1 cellular context compared by ENCODE assay signal in the genomic region with DNA sequence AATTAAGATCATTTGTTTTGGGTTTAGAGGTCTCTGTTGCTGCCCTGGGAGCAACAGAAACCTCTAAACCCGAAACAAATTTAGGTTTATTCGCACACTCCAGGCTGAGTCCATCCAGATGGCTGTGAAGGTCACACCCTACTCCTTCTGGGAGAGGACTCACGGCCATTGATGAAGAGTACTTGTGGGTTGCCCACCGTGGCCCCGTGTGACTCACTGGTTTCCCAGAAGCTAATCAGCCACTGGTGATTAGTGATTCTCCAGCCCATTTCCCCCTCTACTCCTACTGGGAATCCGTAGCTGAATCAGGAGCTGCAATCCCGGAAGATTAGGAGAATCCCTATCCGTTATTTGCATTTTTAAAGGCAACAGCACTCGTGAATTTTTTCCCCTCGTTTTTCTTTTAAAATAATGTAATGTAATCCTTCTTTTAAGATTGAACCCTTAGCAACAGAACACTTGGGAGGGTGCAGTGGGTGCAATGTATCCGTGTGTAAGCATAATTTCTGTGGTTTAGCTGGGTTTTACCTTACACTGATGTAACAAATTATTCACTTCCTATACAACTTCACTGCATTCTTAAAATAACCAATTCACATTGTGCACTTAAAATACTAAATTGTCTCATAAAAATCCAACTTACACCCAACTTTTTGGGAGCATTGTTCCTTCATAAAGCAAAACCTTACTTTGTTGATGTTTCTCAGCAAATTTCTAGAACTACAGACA.
TF ChIP-seq lines count a peak whose summit lies in the region.

No MANE protein-coding gene starts in this region.

TF ChIP-seq in GM12878, 131 proteins besides CTCF, POLR2A, EP300 and RAD21 (continued from another document):
- TF ChIP-seq TCF7 (IDR thresholded peaks at IDR 0.05; ENCODE audit: borderline replicate concordance) = no peak
- TF ChIP-seq YBX1 (IDR thresholded peaks at IDR 0.05) = no peak
- no peak for TF ChIP-seq FOS (IDR thresholded peaks at IDR 0.05; ENCODE audit: borderline replicate concordance, extremely low read depth, insufficient read length)
- TF ChIP-seq SIN3A (IDR thresholded peaks at IDR 0.05; ENCODE audit: low read depth, low read length) = no peak
- no peak for TF ChIP-seq HDGF (IDR thresholded peaks at IDR 0.05)
- TF ChIP-seq EED (IDR thresholded peaks at IDR 0.05; ENCODE audit: low read depth) = no peak
- TF ChIP-seq HDAC2 (IDR thresholded peaks at IDR 0.05) = no peak
- TF ChIP-seq YY1 (IDR thresholded peaks at IDR 0.05; ENCODE audit: low read depth, low read length) = no peak
- no peak for TF ChIP-seq PAX8 (IDR thresholded peaks at IDR 0.05)
- TF ChIP-seq HCFC1 (IDR thresholded peaks at IDR 0.05; ENCODE audit: low read length) = no peak
- no peak for TF ChIP-seq NRF1 (conservative IDR thresholded peaks at IDR 0.05; ENCODE audit: low read depth, low read length)
- TF ChIP-seq, protein P1, sequence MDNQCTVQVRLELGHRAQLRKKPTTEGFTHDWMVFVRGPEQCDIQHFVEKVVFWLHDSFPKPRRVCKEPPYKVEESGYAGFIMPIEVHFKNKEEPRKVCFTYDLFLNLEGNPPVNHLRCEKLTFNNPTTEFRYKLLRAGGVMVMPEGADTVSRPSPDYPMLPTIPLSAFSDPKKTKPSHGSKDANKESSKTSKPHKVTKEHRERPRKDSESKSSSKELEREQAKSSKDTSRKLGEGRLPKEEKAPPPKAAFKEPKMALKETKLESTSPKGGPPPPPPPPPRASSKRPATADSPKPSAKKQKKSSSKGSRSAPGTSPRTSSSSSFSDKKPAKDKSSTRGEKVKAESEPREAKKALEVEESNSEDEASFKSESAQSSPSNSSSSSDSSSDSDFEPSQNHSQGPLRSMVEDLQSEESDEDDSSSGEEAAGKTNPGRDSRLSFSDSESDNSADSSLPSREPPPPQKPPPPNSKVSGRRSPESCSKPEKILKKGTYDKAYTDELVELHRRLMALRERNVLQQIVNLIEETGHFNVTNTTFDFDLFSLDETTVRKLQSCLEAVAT (IDR thresholded peaks at IDR 0.05) = no peak
- 0 out of 2 replicates have a peak, but pooled peaks have one; percentile 18 for TF ChIP-seq FOXM1 (IDR thresholded peaks at IDR 0.05; ENCODE audit: low read depth, low read length)
- no peak for TF ChIP-seq ZNF384 (IDR thresholded peaks at IDR 0.05; ENCODE audit: borderline replicate concordance, low read depth, low read length)
- no peak for TF ChIP-seq RAD51 (IDR thresholded peaks at IDR 0.05)
- TF ChIP-seq, protein P2, sequence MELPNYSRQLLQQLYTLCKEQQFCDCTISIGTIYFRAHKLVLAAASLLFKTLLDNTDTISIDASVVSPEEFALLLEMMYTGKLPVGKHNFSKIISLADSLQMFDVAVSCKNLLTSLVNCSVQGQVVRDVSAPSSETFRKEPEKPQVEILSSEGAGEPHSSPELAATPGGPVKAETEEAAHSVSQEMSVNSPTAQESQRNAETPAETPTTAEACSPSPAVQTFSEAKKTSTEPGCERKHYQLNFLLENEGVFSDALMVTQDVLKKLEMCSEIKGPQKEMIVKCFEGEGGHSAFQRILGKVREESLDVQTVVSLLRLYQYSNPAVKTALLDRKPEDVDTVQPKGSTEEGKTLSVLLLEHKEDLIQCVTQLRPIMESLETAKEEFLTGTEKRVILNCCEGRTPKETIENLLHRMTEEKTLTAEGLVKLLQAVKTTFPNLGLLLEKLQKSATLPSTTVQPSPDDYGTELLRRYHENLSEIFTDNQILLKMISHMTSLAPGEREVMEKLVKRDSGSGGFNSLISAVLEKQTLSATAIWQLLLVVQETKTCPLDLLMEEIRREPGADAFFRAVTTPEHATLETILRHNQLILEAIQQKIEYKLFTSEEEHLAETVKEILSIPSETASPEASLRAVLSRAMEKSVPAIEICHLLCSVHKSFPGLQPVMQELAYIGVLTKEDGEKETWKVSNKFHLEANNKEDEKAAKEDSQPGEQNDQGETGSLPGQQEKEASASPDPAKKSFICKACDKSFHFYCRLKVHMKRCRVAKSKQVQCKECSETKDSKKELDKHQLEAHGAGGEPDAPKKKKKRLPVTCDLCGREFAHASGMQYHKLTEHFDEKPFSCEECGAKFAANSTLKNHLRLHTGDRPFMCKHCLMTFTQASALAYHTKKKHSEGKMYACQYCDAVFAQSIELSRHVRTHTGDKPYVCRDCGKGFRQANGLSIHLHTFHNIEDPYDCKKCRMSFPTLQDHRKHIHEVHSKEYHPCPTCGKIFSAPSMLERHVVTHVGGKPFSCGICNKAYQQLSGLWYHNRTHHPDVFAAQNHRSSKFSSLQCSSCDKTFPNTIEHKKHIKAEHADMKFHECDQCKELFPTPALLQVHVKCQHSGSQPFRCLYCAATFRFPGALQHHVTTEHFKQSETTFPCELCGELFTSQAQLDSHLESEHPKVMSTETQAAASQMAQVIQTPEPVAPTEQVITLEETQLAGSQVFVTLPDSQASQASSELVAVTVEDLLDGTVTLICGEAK (IDR thresholded peaks at IDR 0.05; ENCODE audit: borderline replicate concordance) = no peak
- TF ChIP-seq, protein P3, sequence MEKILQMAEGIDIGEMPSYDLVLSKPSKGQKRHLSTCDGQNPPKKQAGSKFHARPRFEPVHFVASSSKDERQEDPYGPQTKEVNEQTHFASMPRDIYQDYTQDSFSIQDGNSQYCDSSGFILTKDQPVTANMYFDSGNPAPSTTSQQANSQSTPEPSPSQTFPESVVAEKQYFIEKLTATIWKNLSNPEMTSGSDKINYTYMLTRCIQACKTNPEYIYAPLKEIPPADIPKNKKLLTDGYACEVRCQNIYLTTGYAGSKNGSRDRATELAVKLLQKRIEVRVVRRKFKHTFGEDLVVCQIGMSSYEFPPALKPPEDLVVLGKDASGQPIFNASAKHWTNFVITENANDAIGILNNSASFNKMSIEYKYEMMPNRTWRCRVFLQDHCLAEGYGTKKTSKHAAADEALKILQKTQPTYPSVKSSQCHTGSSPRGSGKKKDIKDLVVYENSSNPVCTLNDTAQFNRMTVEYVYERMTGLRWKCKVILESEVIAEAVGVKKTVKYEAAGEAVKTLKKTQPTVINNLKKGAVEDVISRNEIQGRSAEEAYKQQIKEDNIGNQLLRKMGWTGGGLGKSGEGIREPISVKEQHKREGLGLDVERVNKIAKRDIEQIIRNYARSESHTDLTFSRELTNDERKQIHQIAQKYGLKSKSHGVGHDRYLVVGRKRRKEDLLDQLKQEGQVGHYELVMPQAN (conservative IDR thresholded peaks at IDR 0.05) = no peak
- TF ChIP-seq SP1 (IDR thresholded peaks at IDR 0.05; ENCODE audit: low read depth, low read length) = no peak
- no peak for TF ChIP-seq FOXK2 (IDR thresholded peaks at IDR 0.05)
- TF ChIP-seq CBX5 (IDR thresholded peaks at IDR 0.05; ENCODE audit: low read depth) = no peak
- TF ChIP-seq, protein P4, sequence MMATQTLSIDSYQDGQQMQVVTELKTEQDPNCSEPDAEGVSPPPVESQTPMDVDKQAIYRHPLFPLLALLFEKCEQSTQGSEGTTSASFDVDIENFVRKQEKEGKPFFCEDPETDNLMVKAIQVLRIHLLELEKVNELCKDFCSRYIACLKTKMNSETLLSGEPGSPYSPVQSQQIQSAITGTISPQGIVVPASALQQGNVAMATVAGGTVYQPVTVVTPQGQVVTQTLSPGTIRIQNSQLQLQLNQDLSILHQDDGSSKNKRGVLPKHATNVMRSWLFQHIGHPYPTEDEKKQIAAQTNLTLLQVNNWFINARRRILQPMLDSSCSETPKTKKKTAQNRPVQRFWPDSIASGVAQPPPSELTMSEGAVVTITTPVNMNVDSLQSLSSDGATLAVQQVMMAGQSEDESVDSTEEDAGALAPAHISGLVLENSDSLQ (IDR thresholded peaks at IDR 0.05) = no peak
- 0 out of 2 replicates have a peak, but pooled peaks have one; percentile 15 for TF ChIP-seq MTA2 (IDR thresholded peaks at IDR 0.05; ENCODE audit: low read depth)
- TF ChIP-seq SMAD5 (IDR thresholded peaks at IDR 0.05; ENCODE audit: low read depth) = no peak
- TF ChIP-seq, protein P5, sequence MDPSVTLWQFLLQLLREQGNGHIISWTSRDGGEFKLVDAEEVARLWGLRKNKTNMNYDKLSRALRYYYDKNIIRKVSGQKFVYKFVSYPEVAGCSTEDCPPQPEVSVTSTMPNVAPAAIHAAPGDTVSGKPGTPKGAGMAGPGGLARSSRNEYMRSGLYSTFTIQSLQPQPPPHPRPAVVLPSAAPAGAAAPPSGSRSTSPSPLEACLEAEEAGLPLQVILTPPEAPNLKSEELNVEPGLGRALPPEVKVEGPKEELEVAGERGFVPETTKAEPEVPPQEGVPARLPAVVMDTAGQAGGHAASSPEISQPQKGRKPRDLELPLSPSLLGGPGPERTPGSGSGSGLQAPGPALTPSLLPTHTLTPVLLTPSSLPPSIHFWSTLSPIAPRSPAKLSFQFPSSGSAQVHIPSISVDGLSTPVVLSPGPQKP (IDR thresholded peaks at IDR 0.05; ENCODE audit: low read depth, low read length) = no peak
- TF ChIP-seq LARP7 (IDR thresholded peaks at IDR 0.05) = no peak
- TF ChIP-seq DPF2 (IDR thresholded peaks at IDR 0.05) = no peak
- TF ChIP-seq ASH2L (IDR thresholded peaks at IDR 0.05; ENCODE audit: borderline replicate concordance, low read depth) = no peak
- no peak for TF ChIP-seq TCF12 (IDR thresholded peaks at IDR 0.05; ENCODE audit: low read depth, low read length)
- no peak for TF ChIP-seq SREBF2 (IDR thresholded peaks at IDR 0.05; ENCODE audit: low read length)
- TF ChIP-seq ATF7 (IDR thresholded peaks at IDR 0.05; ENCODE audit: low read depth) = no peak
- TF ChIP-seq, protein P6, sequence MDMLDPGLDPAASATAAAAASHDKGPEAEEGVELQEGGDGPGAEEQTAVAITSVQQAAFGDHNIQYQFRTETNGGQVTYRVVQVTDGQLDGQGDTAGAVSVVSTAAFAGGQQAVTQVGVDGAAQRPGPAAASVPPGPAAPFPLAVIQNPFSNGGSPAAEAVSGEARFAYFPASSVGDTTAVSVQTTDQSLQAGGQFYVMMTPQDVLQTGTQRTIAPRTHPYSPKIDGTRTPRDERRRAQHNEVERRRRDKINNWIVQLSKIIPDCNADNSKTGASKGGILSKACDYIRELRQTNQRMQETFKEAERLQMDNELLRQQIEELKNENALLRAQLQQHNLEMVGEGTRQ (IDR thresholded peaks at IDR 0.05; ENCODE audit: borderline replicate concordance, low read depth, low read length) = no peak
- no peak for TF ChIP-seq ETV6 (conservative IDR thresholded peaks at IDR 0.05 in 1 of 2, IDR thresholded peaks at IDR 0.05 in 1 of 2; ENCODE audit: borderline replicate concordance in 1 of 2, low read depth in 1 of 2)
- TF ChIP-seq IKZF2 (IDR thresholded peaks at IDR 0.05) = 0 out of 4 replicates have a peak, but pooled peaks of 1 of the 2 experiments have one; percentile 30
- no peak for TF ChIP-seq PAX5 (IDR thresholded peaks at IDR 0.05; ENCODE audit: borderline replicate concordance, low read depth, low read length)
- TF ChIP-seq ZZZ3 (IDR thresholded peaks at IDR 0.05; ENCODE audit: control insufficient read depth, insufficient read length, low read depth) = no peak
- TF ChIP-seq, protein P7, sequence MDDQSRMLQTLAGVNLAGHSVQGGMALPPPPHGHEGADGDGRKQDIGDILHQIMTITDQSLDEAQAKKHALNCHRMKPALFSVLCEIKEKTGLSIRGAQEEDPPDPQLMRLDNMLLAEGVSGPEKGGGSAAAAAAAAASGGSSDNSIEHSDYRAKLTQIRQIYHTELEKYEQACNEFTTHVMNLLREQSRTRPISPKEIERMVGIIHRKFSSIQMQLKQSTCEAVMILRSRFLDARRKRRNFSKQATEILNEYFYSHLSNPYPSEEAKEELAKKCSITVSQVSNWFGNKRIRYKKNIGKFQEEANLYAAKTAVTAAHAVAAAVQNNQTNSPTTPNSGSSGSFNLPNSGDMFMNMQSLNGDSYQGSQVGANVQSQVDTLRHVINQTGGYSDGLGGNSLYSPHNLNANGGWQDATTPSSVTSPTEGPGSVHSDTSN (IDR thresholded peaks at IDR 0.05; ENCODE audit: insufficient replicate concordance, low read depth, low read length) = no peak
- TF ChIP-seq RFX5 (IDR thresholded peaks at IDR 0.05; ENCODE audit: low read depth, low read length) = no peak
- TF ChIP-seq, protein P8, sequence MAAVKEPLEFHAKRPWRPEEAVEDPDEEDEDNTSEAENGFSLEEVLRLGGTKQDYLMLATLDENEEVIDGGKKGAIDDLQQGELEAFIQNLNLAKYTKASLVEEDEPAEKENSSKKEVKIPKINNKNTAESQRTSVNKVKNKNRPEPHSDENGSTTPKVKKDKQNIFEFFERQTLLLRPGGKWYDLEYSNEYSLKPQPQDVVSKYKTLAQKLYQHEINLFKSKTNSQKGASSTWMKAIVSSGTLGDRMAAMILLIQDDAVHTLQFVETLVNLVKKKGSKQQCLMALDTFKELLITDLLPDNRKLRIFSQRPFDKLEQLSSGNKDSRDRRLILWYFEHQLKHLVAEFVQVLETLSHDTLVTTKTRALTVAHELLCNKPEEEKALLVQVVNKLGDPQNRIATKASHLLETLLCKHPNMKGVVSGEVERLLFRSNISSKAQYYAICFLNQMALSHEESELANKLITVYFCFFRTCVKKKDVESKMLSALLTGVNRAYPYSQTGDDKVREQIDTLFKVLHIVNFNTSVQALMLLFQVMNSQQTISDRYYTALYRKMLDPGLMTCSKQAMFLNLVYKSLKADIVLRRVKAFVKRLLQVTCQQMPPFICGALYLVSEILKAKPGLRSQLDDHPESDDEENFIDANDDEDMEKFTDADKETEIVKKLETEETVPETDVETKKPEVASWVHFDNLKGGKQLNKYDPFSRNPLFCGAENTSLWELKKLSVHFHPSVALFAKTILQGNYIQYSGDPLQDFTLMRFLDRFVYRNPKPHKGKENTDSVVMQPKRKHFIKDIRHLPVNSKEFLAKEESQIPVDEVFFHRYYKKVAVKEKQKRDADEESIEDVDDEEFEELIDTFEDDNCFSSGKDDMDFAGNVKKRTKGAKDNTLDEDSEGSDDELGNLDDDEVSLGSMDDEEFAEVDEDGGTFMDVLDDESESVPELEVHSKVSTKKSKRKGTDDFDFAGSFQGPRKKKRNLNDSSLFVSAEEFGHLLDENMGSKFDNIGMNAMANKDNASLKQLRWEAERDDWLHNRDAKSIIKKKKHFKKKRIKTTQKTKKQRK (IDR thresholded peaks at IDR 0.05; ENCODE audit: low read depth, low read length) = no peak
- TF ChIP-seq RUNX3 (IDR thresholded peaks at IDR 0.05; ENCODE audit: low read length) = peak; percentile 76; the same call in 1 of the 2 replicates
